ENCODE assay signal across 13 cellular contexts in the genomic region with DNA sequence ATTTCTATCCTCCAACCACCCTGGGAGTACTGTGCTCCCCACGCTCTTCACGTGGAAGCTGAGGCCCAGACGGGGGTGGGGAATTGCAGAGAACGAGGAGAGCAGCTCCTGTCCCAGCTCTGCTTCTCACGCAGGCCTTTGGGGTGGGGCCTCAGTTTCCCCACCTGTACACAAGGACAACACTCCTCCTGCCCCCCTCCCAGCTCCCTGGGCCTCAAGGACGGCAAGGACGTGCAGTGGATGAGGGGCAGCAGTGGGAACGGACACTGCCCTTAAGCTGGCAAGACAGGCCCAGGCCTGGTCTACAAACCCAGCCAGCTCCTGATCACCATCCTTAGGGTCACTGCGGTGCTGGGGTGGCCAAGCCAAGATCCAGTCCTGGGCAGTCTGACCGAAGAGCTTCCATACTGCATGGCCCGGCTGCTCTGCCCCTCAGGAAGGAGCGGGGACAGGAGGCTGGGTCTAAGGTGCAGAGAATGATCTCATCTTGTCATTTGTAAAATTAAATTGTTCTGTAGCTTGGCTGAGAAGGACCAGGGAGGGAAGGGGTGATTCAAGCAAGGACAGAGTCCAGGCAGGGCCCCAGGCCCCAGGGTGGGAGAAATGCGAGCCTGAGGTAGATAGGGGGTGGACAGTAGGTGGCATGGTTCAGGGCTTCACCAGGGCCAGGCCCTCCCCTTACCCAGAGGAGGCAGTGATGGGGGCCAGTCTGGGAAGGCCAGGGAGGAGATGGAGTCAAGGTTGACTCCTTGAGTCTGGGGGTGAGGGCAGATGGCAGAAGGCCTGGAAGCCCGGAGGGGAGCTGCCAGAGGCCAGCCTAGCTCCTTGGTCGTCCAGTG. TPM values are rescaled to one million over a fixed set of nuclear protein-coding genes. Genes with fewer than 3 reads are reported as not detected.
A peak's percentile ranks its signal among the peaks of the same experiment; 100 is the strongest.
DNase-seq lines count a peak whose midpoint lies in the region; ATAC-seq and TF ChIP-seq lines count a peak whose summit lies in the region.
"Had no signal": no experiment of that assay in that cellular context is flagged by ENCODE, and none has a peak within 500 bp of the region (broad histone marks: within the 10 kb centered on the region; RNA-seq: fewer than 3 reads in every experiment).

No MANE protein-coding gene starts in this region.

- no peak for TF ChIP-seq CTCF in CD4-positive, alpha-beta T cell (IDR thresholded peaks at IDR 0.05)
- TF ChIP-seq CTCF in GM23338 (conservative IDR thresholded peaks at IDR 0.05; ENCODE audit: low read depth in 2 of 2), result no peak
- no peak for TF ChIP-seq CTCF in brain (conservative IDR thresholded peaks at IDR 0.05)
- TF ChIP-seq CTCF in nephron (IDR thresholded peaks at IDR 0.05; ENCODE audit: unreplicated experiment in 3 of 3), result no peak

- no peaks in the 10 kb centered on the region for H3K27me3 ChIP-seq in CD4-positive, alpha-beta T cell (ENCODE audit: control insufficient read depth, insufficient read depth, low read length)
- peaks cover 7% of the 10 kb centered on the region for H3K27me3 ChIP-seq in GM23338 (ENCODE audit: insufficient read depth)
- H3K27me3 ChIP-seq: testis had no signal

- CTCF ChIA-PET in CD4-positive, alpha-beta T cell (lab: Charles Lee), result interaction anchor here (2.2 kb wide), 1 partner anchor 61 kb away, joined by 17 read pairs; no protein-coding TSS in a partner anchor

- peak overlapping the region; percentile 80 for H3K27ac Mint-ChIP-seq in CD4-positive, alpha-beta T cell
- H3K27ac Mint-ChIP-seq in GM23338 (no peak overlapping the region), brain (peak overlapping the region; percentile 42 to 95 (median 74)), nephron (peak overlapping the region; percentile 61 to 92 (median 88))

- H3K4me1 Mint-ChIP-seq in CD4-positive, alpha-beta T cell (ENCODE audit: low read depth), result no peaks in the 10 kb centered on the region
- H3K4me1 Mint-ChIP-seq in GM23338, result no peaks in the 10 kb centered on the region; the same call in 2 of the 3 replicates
- H3K4me1 Mint-ChIP-seq in brain, result peaks cover 33% of the 10 kb centered on the region
- H3K4me1 Mint-ChIP-seq in nephron, result peaks cover 29% of the 10 kb centered on the region

- no peak for DNase-seq in CD4-positive, alpha-beta T cell
- DNase-seq in GM23338 (ENCODE audit: low spot score) (no peak), globus pallidus (ENCODE audit: low spot score) (no peak), left lobe of liver (ENCODE audit: low spot score) (no peak), NCI-H2029 (lab: John Stamatoyannopoulos, UW) (no peak), HuH-7.5 (ENCODE audit: low spot score) (no peak)
- DNase-seq: DMS153, hypothalamus, NCI-H2171 treated with DMSO at 0.1 percent for 48 hours, retina, testis had no signal

- intact Hi-C loops in CD4-positive, alpha-beta T cell (cut with DNase I, micrococcal nuclease), result loop anchor here (2.0 to 5.0 kb wide), 2 partner anchors 37 to 198 kb away; a partner anchor contains a TSS

- H3K4me2 ChIP-seq in GM23338, result no peak overlapping the region

- H4K20me1 ChIP-seq in GM23338 (replicated peaks; ENCODE audit: insufficient read depth), result no peaks in the 10 kb centered on the region

- H3K36me3 ChIP-seq in GM23338 (ENCODE audit: insufficient read depth), result no peaks in the 10 kb centered on the region

- H3F3A ChIP-seq in GM23338 (replicated peaks; ENCODE audit: low read depth), result no peaks in the 10 kb centered on the region

- no peak for ATAC-seq in CD4-positive, alpha-beta T cell (ENCODE audit: poor library complexity)
- no peak for ATAC-seq in GM23338
- ATAC-seq in left lobe of liver, result no peak

- H3K36me3 Mint-ChIP-seq in CD4-positive, alpha-beta T cell (ENCODE audit: low read depth), result no peaks in the 10 kb centered on the region
- H3K36me3 Mint-ChIP-seq in GM23338 (ENCODE audit: low read depth), result no peaks in the 10 kb centered on the region; the same call in 2 of the 3 replicates
- no peaks in the 10 kb centered on the region for H3K36me3 Mint-ChIP-seq in brain
- no peaks in the 10 kb centered on the region for H3K36me3 Mint-ChIP-seq in nephron (ENCODE audit: low read depth)

- peaks cover 8% of the 10 kb centered on the region for H3K27me3 Mint-ChIP-seq in CD4-positive, alpha-beta T cell
- H3K27me3 Mint-ChIP-seq in GM23338 (ENCODE audit: insufficient read depth, low read depth, poor library complexity) (peaks cover 10% of the 10 kb centered on the region), brain (no peaks in the 10 kb centered on the region), nephron (ENCODE audit: low read depth) (peaks cover 7% of the 10 kb centered on the region)

- H3K27ac ChIP-seq in CD4-positive, alpha-beta T cell (ENCODE audit: low read depth, low read length), result no peak overlapping the region
- H3K27ac ChIP-seq in GM23338 (ENCODE audit: low read depth), result no peak overlapping the region

- no peaks in the 10 kb centered on the region for H3K4me1 ChIP-seq in GM23338 (ENCODE audit: insufficient read depth)

- no peaks in the 10 kb centered on the region for H3K79me2 ChIP-seq in GM23338 (replicated peaks; ENCODE audit: insufficient read depth)

- no peaks in the 10 kb centered on the region for H3K9me2 ChIP-seq in GM23338 (ENCODE audit: insufficient read depth)

- POLR2A ChIA-PET in CD4-positive, alpha-beta T cell (lab: Charles Lee), result interaction anchor here (0.9 to 1.6 kb wide), 4 partner anchors 37 to 505 kb away, joined by 4 to 6 read pairs (median 4); a partner anchor contains a TSS

- H3K4me3 ChIP-seq in GM23338, result no peak overlapping the region

- H2AFZ ChIP-seq in GM23338, result no peak overlapping the region

- no peaks in the 10 kb centered on the region for H3K9me3 ChIP-seq in CD4-positive, alpha-beta T cell (ENCODE audit: control insufficient read depth, low read length)
- H3K9me3 ChIP-seq: testis had no signal

- H3K9me3 Mint-ChIP-seq in CD4-positive, alpha-beta T cell, result no peaks in the 10 kb centered on the region
- H3K9me3 Mint-ChIP-seq in GM23338 (no peaks in the 10 kb centered on the region; the same call in 2 of the 3 replicates), brain (peaks cover 0 to 4% (median 0%) of the 10 kb centered on the region in 5 experiments), nephron (no peaks in the 10 kb centered on the region)

- H3K4me3 Mint-ChIP-seq in CD4-positive, alpha-beta T cell, result peak overlapping the region; percentile 75
- H3K4me3 Mint-ChIP-seq in GM23338, result peak overlapping the region; percentile 56
- peak overlapping the region; percentile 72 to 82 (median 77) for H3K4me3 Mint-ChIP-seq in brain
- H3K4me3 Mint-ChIP-seq in nephron, result peak overlapping the region; percentile 83 to 90 (median 86)

RNA-seq across cellular contexts. Expression of a gene that starts 1.3 kb away (rescaled TPM):
- total RNA-seq in CD4-positive, alpha-beta T cell, result 1 to 10 TPM; 1.7 to 1.8 TPM
- total RNA-seq in GM23338 (2014; rRNA removed; shearing (Covaris generic)), result 1.8 and 4.9 TPM in 2 replicates
- polyA plus RNA-seq in GM23338 (2016; fragmentation: Nextera tagmentation; extraction: Ambion mirVana) (1.6 and 1.7 TPM in 2 replicates), brain (ENCODE audit: insufficient read depth, low read depth, low replicate concordance) (15.8 TPM)
- 2.2 TPM for total RNA-seq in left lobe of liver

RNA-seq across cellular contexts. Expression of a gene that starts 6.1 kb away (rescaled TPM):
- under 1 TPM in 1 of 2 experiments, not detected in 1; 0.05 TPM for total RNA-seq in CD4-positive, alpha-beta T cell
- total RNA-seq in GM23338 (2014; rRNA removed; shearing (Covaris generic)), result 2.6 TPM in 2 replicates
- polyA plus RNA-seq in GM23338 (2016; fragmentation: Nextera tagmentation; extraction: Ambion mirVana) (1.1 and 1.6 TPM in 2 replicates), brain (ENCODE audit: insufficient read depth, low read depth, low replicate concordance) (6.6 TPM)
- total RNA-seq in left lobe of liver, result 5.5 TPM

RNA-seq across cellular contexts. Expression of a gene that starts 36.6 kb away (rescaled TPM):
- 10 to 100 TPM; 17.7 to 18.8 TPM for total RNA-seq in CD4-positive, alpha-beta T cell
- 62.4 and 70.7 TPM in 2 replicates for total RNA-seq in GM23338 (2014; rRNA removed; shearing (Covaris generic))
- polyA plus RNA-seq in GM23338 (2016; fragmentation: Nextera tagmentation; extraction: Ambion mirVana) (32.6 and 37.1 TPM in 2 replicates), brain (ENCODE audit: insufficient read depth, low read depth, low replicate concordance) (35.8 TPM)
- 1.4 TPM for total RNA-seq in left lobe of liver

RNA-seq across cellular contexts. Expression of a gene that starts 59.6 kb away (rescaled TPM):
- 1 to 10 TPM; 1.6 to 2.1 TPM for total RNA-seq in CD4-positive, alpha-beta T cell
- total RNA-seq in GM23338 (2014; rRNA removed; shearing (Covaris generic)), result 0.08 TPM in 1 of 2 replicates, not detected in the other
- polyA plus RNA-seq in GM23338 (2016; fragmentation: Nextera tagmentation; extraction: Ambion mirVana) (0.21 TPM in 1 of 2 replicates, not detected in the other), brain (ENCODE audit: insufficient read depth, low read depth, low replicate concordance) (6.0 TPM)
- total RNA-seq in left lobe of liver, result not detected
